Comparison of ENCODE assay signal across 8 cellular contexts in genomic region chr17:74972107-74972972, GRCh38.
DNase-seq lines count a peak whose midpoint lies in the region; ATAC-seq and TF ChIP-seq lines count a peak whose summit lies in the region.

Gene HID1 (minus strand): TSS chr17:74972759. CDS start chr17:74972656, 103 bp downstream.

- H3K36me3 ChIP-seq in endocrine pancreas (ENCODE audit: control insufficient read depth, insufficient read depth, low read length) = no peaks in the 10 kb centered on the region

- no peak for ATAC-seq in HG03521 (IDR thresholded peaks at IDR 0.05; ENCODE audit: unreplicated experiment)

- no peak for TF ChIP-seq CTCF in GM12864 (IDR thresholded peaks at IDR 0.05; ENCODE audit: low read depth, low read length, missing control alignments)

- peak within 1 kb of the TSS; percentile 43 for H3K4me3 ChIP-seq in GM12864 (ENCODE audit: low read depth, low read length)
- H3K4me3 ChIP-seq in endocrine pancreas (ENCODE audit: control insufficient read depth, insufficient read depth, low read length) = no peak within 1 kb of the TSS

- DNase-seq in GM12864 (ENCODE audit: low read depth) = no peak
- DNase-seq in NCI-H2227 treated with DMSO at 0.1 percent for 48 hours (lab: John Stamatoyannopoulos, UW) = peak; percentile 45
- peak; percentile 34 for DNase-seq in activated CD8-positive, alpha-beta memory T cell treated with anti-CD3 and anti-CD28 coated beads, Interleukin-2, amount 50 U/mL, for 24 hours (ENCODE audit: extremely low read depth)
- DNase-seq in middle frontal gyrus (ENCODE audit: extremely low spot score, low spot score) = peak; percentile 36
- peak; percentile 72 for DNase-seq in stimulated activated CD8-positive, alpha-beta memory T cell treated with anti-CD3 and anti-CD28 coated beads, Interleukin-15, amount 100 ng/mL, for 24 hours (ENCODE audit: low read depth)
- DNase-seq in NK-92 treated with Interleukin-12 subunit alpha and Interleukin-12 subunit beta, amount 100 ng/mL, for 24 hours (lab: John Stamatoyannopoulos, UW) = no peak

- H3K4me1 ChIP-seq in endocrine pancreas (ENCODE audit: control insufficient read depth, insufficient read depth, low read length) = no peaks in the 10 kb centered on the region

- no peaks in the 10 kb centered on the region for H3K27me3 ChIP-seq in endocrine pancreas (ENCODE audit: control insufficient read depth, insufficient read depth, low read length)

- peak within 1 kb of the TSS; percentile 77 for H3K9ac ChIP-seq in endocrine pancreas (ENCODE audit: control insufficient read depth, insufficient read depth, low read length)

- H3K9me3 ChIP-seq in endocrine pancreas (ENCODE audit: control insufficient read depth, low read length) = no peaks in the 10 kb centered on the region

Comparison
In these comparisons a context has a peak if more than half of its experiments do, and no peak if none do; other contexts are left out.
1. DNase-seq: peak in NCI-H2227 treated with DMSO at 0.1 percent for 48 hours (single experiment), activated CD8-positive, alpha-beta memory T cell treated with anti-CD3 and anti-CD28 coated beads, Interleukin-2, amount 50 U/mL, for 24 hours (single experiment), middle frontal gyrus (single experiment) and stimulated activated CD8-positive, alpha-beta memory T cell treated with anti-CD3 and anti-CD28 coated beads, Interleukin-15, amount 100 ng/mL, for 24 hours (single experiment); none in GM12864 (single experiment) and NK-92 treated with Interleukin-12 subunit alpha and Interleukin-12 subunit beta, amount 100 ng/mL, for 24 hours (single experiment).